Comparison of ENCODE assay signal across 19 cellular contexts in genomic region chr17:76304226-76305134, GRCh38. TPM values are rescaled to one million over a fixed set of nuclear protein-coding genes. Genes with fewer than 3 reads are reported as not detected.
A peak's percentile ranks its signal among the peaks of the same experiment; 100 is the strongest.
DNase-seq lines count a peak whose midpoint lies in the region; ATAC-seq, FAIRE-seq and TF ChIP-seq lines count a peak whose summit lies in the region.
"Had no signal": no experiment of that assay in that cellular context is flagged by ENCODE, and none has a peak within 500 bp of the region (broad histone marks: within the 10 kb centered on the region; RNA-seq: fewer than 3 reads in every experiment).

No MANE protein-coding gene starts in this region.

- no peak for FAIRE-seq in HepG2 (lab: Jason Lieb, UNC)
- FAIRE-seq: G401.6, GM12892, H54 had no signal

- no peak overlapping the region for H3K9ac ChIP-seq in HepG2 (ENCODE audit: insufficient read depth, low read depth, low read length)

- H3K27me3 ChIP-seq in HepG2 (ENCODE audit: control insufficient read depth in 1 of 2, insufficient read depth in 2 of 2, low read length in 2 of 2) (no peaks in the 10 kb centered on the region), ascending aorta (no peaks in the 10 kb centered on the region)

- DNase-seq in NCI-H82 (lab: John Stamatoyannopoulos, UW) (peak; percentile 36), NCI-H82 treated with DMSO at 0.1 percent for 48 hours (lab: John Stamatoyannopoulos, UW; ENCODE audit: unreplicated experiment) (no peak), WTC11 (ENCODE audit: low spot score) (no peak), HepG2 (ENCODE audit: low spot score) (no peak), type B pancreatic cell (ENCODE audit: extremely low spot score, unreplicated experiment) (no peak), A172 (ENCODE audit: low spot score) (no peak), ascending aorta (ENCODE audit: low spot score in 2 of 2) (no peak)
- no peak for DNase-seq in stimulated activated naive B cell treated with anti-CD40 and anti-IgM and Interleukin-4, amounts not matched to agents 10 μg/mL and 1 μg/mL and 100 μg/mL, for 72 hours
- DNase-seq: C1 segment of cervical spinal cord, DND-41, Kasumi-1, MM.1S, NCI-H1092 treated with DMSO at 0.1 percent for 48 hours, NCI-H2081 treated with DMSO at 0.1 percent for 48 hours, NCI-H510A treated with DMSO at 0.1 percent for 48 hours had no signal

- intact Hi-C loops in HepG2 (cut with micrococcal nuclease; ENCODE audit: unreplicated experiment), result no loop called here
- intact Hi-C loops in ascending aorta (cut with DNase I), result loop anchor here (5.0 kb wide), 1 partner anchor 48 kb away; the partner anchor contains the start of gene PRPSAP1

- no peak overlapping the region for H3K4me3 Mint-ChIP-seq in WTC11
- H3K4me3 Mint-ChIP-seq in type B pancreatic cell, result no peak overlapping the region
- H3K4me3 Mint-ChIP-seq in stimulated activated naive B cell treated with anti-CD40 and anti-IgM and Interleukin-4, amounts not matched to agents 10 μg/mL and 1 μg/mL and 100 μg/mL, for 72 hours, result no peak overlapping the region

- no peaks in the 10 kb centered on the region for H3K4me1 Mint-ChIP-seq in WTC11
- peaks cover 4% of the 10 kb centered on the region for H3K4me1 Mint-ChIP-seq in type B pancreatic cell (ENCODE audit: unreplicated experiment)
- H3K4me1 Mint-ChIP-seq in stimulated activated naive B cell treated with anti-CD40 and anti-IgM and Interleukin-4, amounts not matched to agents 10 μg/mL and 1 μg/mL and 100 μg/mL, for 72 hours, result peaks cover 0 to 3% of the 10 kb centered on the region in 2 donors

- TF ChIP-seq CTCF in WTC11 (IDR thresholded peaks at IDR 0.05) (no peak), HepG2 (CRISPR knock-in tag; IDR thresholded peaks at IDR 0.05) (no peak), type B pancreatic cell (conservative IDR thresholded peaks at IDR 0.05) (no peak), ascending aorta (IDR thresholded peaks at IDR 0.05) (no peak)

- peaks cover 2% of the 10 kb centered on the region; the same call in 1 of the 2 replicates for H3K36me3 Mint-ChIP-seq in WTC11
- peaks cover 3% of the 10 kb centered on the region for H3K36me3 Mint-ChIP-seq in type B pancreatic cell
- peaks cover 3 to 8% of the 10 kb centered on the region in 2 donors for H3K36me3 Mint-ChIP-seq in stimulated activated naive B cell treated with anti-CD40 and anti-IgM and Interleukin-4, amounts not matched to agents 10 μg/mL and 1 μg/mL and 100 μg/mL, for 72 hours

- H3K9me3 Mint-ChIP-seq in WTC11 (no peaks in the 10 kb centered on the region), type B pancreatic cell (no peaks in the 10 kb centered on the region)
- no peaks in the 10 kb centered on the region for H3K9me3 Mint-ChIP-seq in stimulated activated naive B cell treated with anti-CD40 and anti-IgM and Interleukin-4, amounts not matched to agents 10 μg/mL and 1 μg/mL and 100 μg/mL, for 72 hours

- peak overlapping the region; percentile 91; the same call in 1 of the 2 replicates for H3K27ac Mint-ChIP-seq in WTC11
- peak overlapping the region; percentile 11 for H3K27ac Mint-ChIP-seq in type B pancreatic cell
- H3K27ac Mint-ChIP-seq in stimulated activated naive B cell treated with anti-CD40 and anti-IgM and Interleukin-4, amounts not matched to agents 10 μg/mL and 1 μg/mL and 100 μg/mL, for 72 hours, result no peak overlapping the region

- no peak for ATAC-seq in WTC11
- ATAC-seq in HepG2, result peak; percentile 32
- ATAC-seq in stimulated activated naive B cell treated with anti-CD40 and anti-IgM and Interleukin-4, amounts not matched to agents 10 μg/mL and 1 μg/mL and 100 μg/mL, for 72 hours (replicated peaks), result no peak

- POLR2A ChIA-PET in WTC11 (lab: Charles Lee) (no interaction called here), HepG2 (lab: Yijun Ruan, JAX) (interaction anchor here (0.7 to 11.1 kb wide), 7 partner anchors 57 to 94 kb away, joined by 3 to 79 read pairs (median 5); partner anchors contain the start of gene SPHK1)

- H3K27me3 Mint-ChIP-seq in WTC11 (ENCODE audit: low read depth), result no peaks in the 10 kb centered on the region
- H3K27me3 Mint-ChIP-seq in type B pancreatic cell, result no peaks in the 10 kb centered on the region
- H3K27me3 Mint-ChIP-seq in stimulated activated naive B cell treated with anti-CD40 and anti-IgM and Interleukin-4, amounts not matched to agents 10 μg/mL and 1 μg/mL and 100 μg/mL, for 72 hours, result no peaks in the 10 kb centered on the region

- no peak for TF ChIP-seq POLR2A in HepG2 (IDR thresholded peaks at IDR 0.05; ENCODE audit: insufficient read depth in 1 of 2, low read depth in 2 of 2, low read length in 2 of 2)

- CTCF ChIA-PET in WTC11 (lab: Charles Lee), result interaction anchor here (1.0 to 5.7 kb wide), 9 partner anchors 25 to 290 kb away, joined by 3 to 43 read pairs (median 7); partner anchors contain the start of gene PRPSAP1
- CTCF ChIA-PET in HepG2 (lab: Yijun Ruan, JAX; ENCODE audit: low intra/inter-chr PET ratio, low total read pairs), result interaction anchor here (1.4 to 4.3 kb wide), 2 partner anchors 81 to 93 kb away, joined by 4 to 14 read pairs; no protein-coding TSS in a partner anchor

- H3K4me3 ChIP-seq in HepG2 (replicated peaks in 1 of 3; ENCODE audit: insufficient read depth in 1 of 3, low read depth in 2 of 3, low read length in 3 of 3) (no peak overlapping the region), ascending aorta (no peak overlapping the region)

- no TSS peak for BruUV-seq in HepG2 (replicated peaks; lab: Mats Ljungman, UMichigan)

- H2AFZ ChIP-seq in HepG2 (ENCODE audit: low read length), result no peak overlapping the region

- no peaks in the 10 kb centered on the region for H3K9me3 ChIP-seq in HepG2 (ENCODE audit: low read length)
- no peaks in the 10 kb centered on the region for H3K9me3 ChIP-seq in ascending aorta

- no peak overlapping the region for H3K4me2 ChIP-seq in HepG2 (ENCODE audit: low read depth, low read length)

- H4K20me1 ChIP-seq in HepG2 (ENCODE audit: insufficient read depth, low read length), result no peaks in the 10 kb centered on the region

- H3K27ac ChIP-seq in HepG2 (ENCODE audit: extremely low read length, insufficient read depth, low read length) (no peak overlapping the region), ascending aorta (no peak overlapping the region)
- H3K27ac ChIP-seq: RWPE1 had no signal

- WGBS in HepG2 (ENCODE audit: low lambda C conversion rate), result 95% methylated on average over 16 of the region's 17 CpGs

- in situ Hi-C loops in HepG2 (cut with HindIII; ENCODE audit: extremely low pct_ligation_motif_present, low pct_unique_long_range_greater_than_20kb), result loop anchor here (5.0 kb wide), 1 partner anchor 93 kb away; no protein-coding TSS in a partner anchor

- H3K4me1 ChIP-seq in HepG2 (ENCODE audit: insufficient read depth, low read length) (no peaks in the 10 kb centered on the region), ascending aorta (no peaks in the 10 kb centered on the region)

- no peak for TF ChIP-seq RAD21 in HepG2 (CRISPR knock-in tag; IDR thresholded peaks at IDR 0.05)

- TF ChIP-seq EP300 in HepG2 (IDR thresholded peaks at IDR 0.05; ENCODE audit: low read depth in 2 of 2, low read length in 2 of 2), result no peak
- TF ChIP-seq EP300 in HepG2 (CRISPR knock-in tag; IDR thresholded peaks at IDR 0.05; ENCODE audit: borderline replicate concordance), result no peak

- no peaks in the 10 kb centered on the region for H3K79me2 ChIP-seq in HepG2 (ENCODE audit: insufficient read depth, low read length)

- H3K36me3 ChIP-seq in HepG2 (replicated peaks in 1 of 2; ENCODE audit: control insufficient read depth in 1 of 2, insufficient read depth in 2 of 2, low read length in 2 of 2) (peaks cover 0 to 2% of the 10 kb centered on the region in 2 experiments; a peak in 1 of 5 replicates), ascending aorta (peaks cover 18 to 22% of the 10 kb centered on the region in 2 donors)

RNA-seq across cellular contexts. Expression of gene QRICH2, which starts 3.6 kb away (rescaled TPM):
- total RNA-seq in WTC11 (2021) (1.5 to 3.2 TPM (median 2.7 TPM) in 3 replicates), HepG2 (2016; rRNA removed; fragmentation: Illumina TruSeq; extraction: Trizol) (2.7 and 3.7 TPM in 2 replicates), type B pancreatic cell (ENCODE audit: low replicate concordance) (3.9 and 11.7 TPM in 2 replicates), ascending aorta (10.6 TPM)
- 3.1 and 3.3 TPM in 2 replicates for total RNA-seq in HepG2 (2016; cell fraction: cytosol; rRNA removed; fragmentation: Illumina TruSeq; extraction: Trizol; ENCODE audit: low read depth)
- 2.3 and 3.7 TPM in 2 replicates for total RNA-seq in HepG2 (2016; cell fraction: insoluble cytoplasmic fraction; rRNA removed; fragmentation: Illumina TruSeq; extraction: Trizol)
- 4.0 and 4.5 TPM in 2 replicates for total RNA-seq in HepG2 (2016; cell fraction: membrane; rRNA removed; fragmentation: Illumina TruSeq; extraction: Trizol)
- total RNA-seq in HepG2 (2016; cell fraction: nucleus; rRNA removed; fragmentation: Illumina TruSeq; extraction: Trizol), result 4.4 and 6.1 TPM in 2 replicates
- polyA plus RNA-seq in HepG2 (2011; rRNA removed), result 5.7 and 11.5 TPM in 2 replicates
- polyA plus RNA-seq in HepG2 (2011; cell fraction: cytosol; rRNA removed), result 3.4 and 3.8 TPM in 2 replicates
- 58.0 and 60.6 TPM in 2 replicates for polyA plus RNA-seq in HepG2 (2011; cell fraction: nucleus; rRNA removed)
- polyA plus RNA-seq in HepG2 (2012), result 1.5 and 7.5 TPM in 2 replicates
- 0.94 and 1.1 TPM in 2 replicates for polyA plus RNA-seq in HepG2 (2016; cell fraction: cytosol; fragmentation: Illumina TruSeq; extraction: Trizol; ENCODE audit: low read depth)
- polyA plus RNA-seq in HepG2 (2016; cell fraction: insoluble cytoplasmic fraction; fragmentation: Illumina TruSeq; extraction: Trizol; ENCODE audit: low read depth), result 1.2 TPM in 2 replicates
- polyA plus RNA-seq in HepG2 (2016; cell fraction: membrane; fragmentation: Illumina TruSeq; extraction: Trizol; ENCODE audit: low read depth), result 1.0 and 1.5 TPM in 2 replicates
- 10.2 and 12.1 TPM in 2 replicates for polyA plus RNA-seq in HepG2 (2016; cell fraction: nucleus; fragmentation: Illumina TruSeq; extraction: Trizol; ENCODE audit: insufficient read depth, low read depth)
- 6.3 and 21.9 TPM in 2 replicates for polyA minus RNA-seq in HepG2 (2011; rRNA and poly(A)+ RNA removed; ENCODE audit: low replicate concordance)
- 2.5 and 3.3 TPM in 2 replicates for polyA minus RNA-seq in HepG2 (2011; cell fraction: cytosol; rRNA and poly(A)+ RNA removed)
- polyA minus RNA-seq in HepG2 (2011; cell fraction: nucleus; rRNA and poly(A)+ RNA removed), result 12.0 and 17.0 TPM in 2 replicates
- 2.1 and 2.8 TPM in 2 replicates for total RNA-seq in A172 (2014; rRNA removed; shearing (Covaris generic))

RNA-seq across cellular contexts. Expression of gene UBALD2, which starts 39.3 kb away (rescaled TPM):
- 24.4 to 30.3 TPM (median 28.2 TPM) in 3 replicates for total RNA-seq in WTC11 (2021)
- 3.3 and 5.3 TPM in 2 replicates for total RNA-seq in HepG2 (2016; rRNA removed; fragmentation: Illumina TruSeq; extraction: Trizol)
- 6.8 and 10.0 TPM in 2 replicates for total RNA-seq in HepG2 (2016; cell fraction: cytosol; rRNA removed; fragmentation: Illumina TruSeq; extraction: Trizol; ENCODE audit: low read depth)
- 4.4 and 4.5 TPM in 2 replicates for total RNA-seq in HepG2 (2016; cell fraction: insoluble cytoplasmic fraction; rRNA removed; fragmentation: Illumina TruSeq; extraction: Trizol)
- total RNA-seq in HepG2 (2016; cell fraction: membrane; rRNA removed; fragmentation: Illumina TruSeq; extraction: Trizol), result 9.1 and 9.4 TPM in 2 replicates
- total RNA-seq in HepG2 (2016; cell fraction: nucleus; rRNA removed; fragmentation: Illumina TruSeq; extraction: Trizol), result 2.6 and 3.2 TPM in 2 replicates
- polyA plus RNA-seq in HepG2 (2011; rRNA removed), result 50.5 and 89.7 TPM in 2 replicates
- polyA plus RNA-seq in HepG2 (2011; cell fraction: cytosol; rRNA removed), result 14.6 and 28.0 TPM in 2 replicates
- 19.7 and 23.1 TPM in 2 replicates for polyA plus RNA-seq in HepG2 (2011; cell fraction: nucleus; rRNA removed)
- polyA plus RNA-seq in HepG2 (2012), result 16.6 and 21.8 TPM in 2 replicates
- polyA plus RNA-seq in HepG2 (2016; cell fraction: cytosol; fragmentation: Illumina TruSeq; extraction: Trizol; ENCODE audit: low read depth), result 26.5 and 33.4 TPM in 2 replicates
- 15.4 and 17.2 TPM in 2 replicates for polyA plus RNA-seq in HepG2 (2016; cell fraction: insoluble cytoplasmic fraction; fragmentation: Illumina TruSeq; extraction: Trizol; ENCODE audit: low read depth)
- polyA plus RNA-seq in HepG2 (2016; cell fraction: membrane; fragmentation: Illumina TruSeq; extraction: Trizol; ENCODE audit: low read depth), result 28.1 and 30.3 TPM in 2 replicates
- polyA plus RNA-seq in HepG2 (2016; cell fraction: nucleus; fragmentation: Illumina TruSeq; extraction: Trizol; ENCODE audit: insufficient read depth, low read depth), result 8.4 and 13.3 TPM in 2 replicates
- 24.6 and 37.9 TPM in 2 replicates for polyA minus RNA-seq in HepG2 (2011; rRNA and poly(A)+ RNA removed; ENCODE audit: low replicate concordance)
- 14.7 and 29.2 TPM in 2 replicates for polyA minus RNA-seq in HepG2 (2011; cell fraction: cytosol; rRNA and poly(A)+ RNA removed)
- polyA minus RNA-seq in HepG2 (2011; cell fraction: nucleus; rRNA and poly(A)+ RNA removed), result 4.2 and 7.1 TPM in 2 replicates
- 46.9 and 53.1 TPM in 2 replicates for total RNA-seq in type B pancreatic cell (ENCODE audit: low replicate concordance)
- 2.7 and 6.5 TPM in 2 replicates for total RNA-seq in A172 (2014; rRNA removed; shearing (Covaris generic))
- 15.9 TPM for total RNA-seq in ascending aorta

RNA-seq across cellular contexts. Expression of gene PRPSAP1, which starts 49.2 kb away (rescaled TPM):
- total RNA-seq in WTC11 (2021) (50.0 to 56.5 TPM (median 52.3 TPM) in 3 replicates), HepG2 (2016; rRNA removed; fragmentation: Illumina TruSeq; extraction: Trizol) (91.1 and 115 TPM in 2 replicates), type B pancreatic cell (ENCODE audit: low replicate concordance) (45.3 and 82.0 TPM in 2 replicates), ascending aorta (16.1 TPM)
- total RNA-seq in HepG2 (2016; cell fraction: cytosol; rRNA removed; fragmentation: Illumina TruSeq; extraction: Trizol; ENCODE audit: low read depth), result 50.9 and 56.3 TPM in 2 replicates
- 93.8 and 106 TPM in 2 replicates for total RNA-seq in HepG2 (2016; cell fraction: insoluble cytoplasmic fraction; rRNA removed; fragmentation: Illumina TruSeq; extraction: Trizol)
- total RNA-seq in HepG2 (2016; cell fraction: membrane; rRNA removed; fragmentation: Illumina TruSeq; extraction: Trizol), result 62.1 and 63.3 TPM in 2 replicates
- 97.5 and 106 TPM in 2 replicates for total RNA-seq in HepG2 (2016; cell fraction: nucleus; rRNA removed; fragmentation: Illumina TruSeq; extraction: Trizol)
- polyA plus RNA-seq in HepG2 (2011; rRNA removed), result 314 and 325 TPM in 2 replicates
- polyA plus RNA-seq in HepG2 (2011; cell fraction: cytosol; rRNA removed), result 244 and 264 TPM in 2 replicates
- 676 and 852 TPM in 2 replicates for polyA plus RNA-seq in HepG2 (2011; cell fraction: nucleus; rRNA removed)
- 192 and 251 TPM in 2 replicates for polyA plus RNA-seq in HepG2 (2012)
- 24.9 and 31.2 TPM in 2 replicates for polyA plus RNA-seq in HepG2 (2016; cell fraction: cytosol; fragmentation: Illumina TruSeq; extraction: Trizol; ENCODE audit: low read depth)
- 142 and 162 TPM in 2 replicates for polyA plus RNA-seq in HepG2 (2016; cell fraction: insoluble cytoplasmic fraction; fragmentation: Illumina TruSeq; extraction: Trizol; ENCODE audit: low read depth)
- polyA plus RNA-seq in HepG2 (2016; cell fraction: membrane; fragmentation: Illumina TruSeq; extraction: Trizol; ENCODE audit: low read depth), result 50.3 and 53.9 TPM in 2 replicates
- 198 and 200 TPM in 2 replicates for polyA plus RNA-seq in HepG2 (2016; cell fraction: nucleus; fragmentation: Illumina TruSeq; extraction: Trizol; ENCODE audit: insufficient read depth, low read depth)
- 54.9 and 219 TPM in 2 replicates for polyA minus RNA-seq in HepG2 (2011; rRNA and poly(A)+ RNA removed; ENCODE audit: low replicate concordance)
- 108 and 118 TPM in 2 replicates for polyA minus RNA-seq in HepG2 (2011; cell fraction: cytosol; rRNA and poly(A)+ RNA removed)
- polyA minus RNA-seq in HepG2 (2011; cell fraction: nucleus; rRNA and poly(A)+ RNA removed), result 292 and 371 TPM in 2 replicates
- 33.8 and 49.7 TPM in 2 replicates for total RNA-seq in A172 (2014; rRNA removed; shearing (Covaris generic))
